7 cellular contexts compared by ENCODE assay signal in the genomic region with DNA sequence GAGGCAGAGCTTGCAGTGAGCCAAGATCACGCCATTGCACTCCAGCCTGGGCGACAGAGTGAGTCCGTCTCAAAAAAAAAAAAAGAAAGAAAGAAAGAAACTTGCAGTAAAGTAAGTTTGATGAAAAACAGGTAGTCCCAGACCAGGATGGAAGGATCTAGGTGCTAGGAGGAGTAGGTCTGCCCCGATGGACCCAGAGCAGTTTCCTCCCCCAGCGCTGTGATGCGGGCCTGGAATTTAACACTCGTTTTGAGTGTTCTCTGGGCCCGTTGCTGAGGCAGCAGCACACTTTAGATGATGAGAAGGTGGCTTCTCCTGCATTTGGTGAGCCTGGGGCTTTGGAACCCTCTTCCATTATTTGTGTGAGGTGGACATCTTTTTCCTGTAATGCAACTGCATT.
DNase-seq lines count a peak whose midpoint lies in the region; ATAC-seq and TF ChIP-seq lines count a peak whose summit lies in the region.
"Not testable (repeated sequence)": the region's sequence is repeated elsewhere in the genome, so short reads cannot be mapped to it uniquely, and the experiment has no call there.

No MANE protein-coding gene starts in this region.

- not testable (repeated sequence) for TF ChIP-seq POLR2A in right lobe of liver (IDR thresholded peaks at IDR 0.05); spleen (IDR thresholded peaks at IDR 0.05)

- H3K27ac Mint-ChIP-seq in activated CD4-positive, alpha-beta T cell treated with anti-CD3 and anti-CD28 coated beads, Interleukin-2, amount 10 ng/mL, durations not matched to agents 24 days and 14 days; osteocyte (ENCODE audit: unreplicated experiment): not testable (repeated sequence)

- not testable (repeated sequence) for H3K27me3 ChIP-seq in right lobe of liver; spleen (replicated peaks in 1 of 7); aorta (ENCODE audit: control insufficient read depth in 1 of 2, insufficient read depth in 2 of 2, low read length in 1 of 2)

- H3K36me3 Mint-ChIP-seq in activated CD4-positive, alpha-beta T cell treated with anti-CD3 and anti-CD28 coated beads, Interleukin-2, amount 10 ng/mL, durations not matched to agents 24 days and 14 days (ENCODE audit: low read depth); osteocyte (ENCODE audit: unreplicated experiment): not testable (repeated sequence)

- not testable (repeated sequence) for H3K27ac ChIP-seq in right lobe of liver; spleen; aorta (ENCODE audit: low read depth in 1 of 2, low read length in 2 of 2)

- intact Hi-C loops in activated CD4-positive, alpha-beta T cell treated with anti-CD3 and anti-CD28 coated beads, Interleukin-2, amount 10 ng/mL, durations not matched to agents 24 days and 14 days (cut with micrococcal nuclease); cardiac septum (cut with DNase I); right lobe of liver (cut with DNase I); spleen (cut with DNase I; ENCODE audit: low total_unique reads); aorta (cut with DNase I): not testable (repeated sequence)

- ATAC-seq in right lobe of liver; aorta (ENCODE audit: low FRiP score): not testable (repeated sequence)

- H3K4me3 ChIP-seq in right lobe of liver; spleen; aorta (ENCODE audit: low read length in 2 of 2): not testable (repeated sequence)

- H3K9me3 ChIP-seq in right lobe of liver; spleen; aorta (ENCODE audit: control insufficient read depth, low read length): not testable (repeated sequence)

- H3K9me3 Mint-ChIP-seq in activated CD4-positive, alpha-beta T cell treated with anti-CD3 and anti-CD28 coated beads, Interleukin-2, amount 10 ng/mL, durations not matched to agents 24 days and 14 days; osteocyte (ENCODE audit: unreplicated experiment): not testable (repeated sequence)

- not testable (repeated sequence) for H3K36me3 ChIP-seq in right lobe of liver; spleen; aorta (ENCODE audit: control insufficient read depth in 1 of 2, insufficient read depth in 2 of 2, low read length in 1 of 2)

- no CpG with 5 or more reads among the region's 8 CpGs for WGBS in right lobe of liver (ENCODE audit: insufficient coverage, low coverage, low lambda C conversion rate, missing lambda C conversion rate)
- WGBS in spleen, 5 donors: 80 to 94% (median 91%) methylated on average over 4 to 8 of the region's 8 CpGs
- 91% methylated on average over 5 to 8 of the region's 8 CpGs for WGBS in aorta, 2 donors

- H3K4me3 Mint-ChIP-seq in activated CD4-positive, alpha-beta T cell treated with anti-CD3 and anti-CD28 coated beads, Interleukin-2, amount 10 ng/mL, durations not matched to agents 24 days and 14 days; osteocyte (ENCODE audit: unreplicated experiment): not testable (repeated sequence)

- TF ChIP-seq CTCF in right lobe of liver (IDR thresholded peaks at IDR 0.05); osteocyte (IDR thresholded peaks at IDR 0.05); spleen (IDR thresholded peaks at IDR 0.05 in 8 of 11, conservative IDR thresholded peaks at IDR 0.05 in 3 of 11): not testable (repeated sequence)

- peak; percentile 41 for DNase-seq in activated CD4-positive, alpha-beta T cell treated with anti-CD3 and anti-CD28 coated beads, Interleukin-2, amount 10 ng/mL, durations not matched to agents 24 days and 14 days
- DNase-seq in activated effector memory CD4-positive, alpha-beta T cell treated with anti-CD3 and anti-CD28 coated beads, Interleukin-2, amount 50 U/mL, for 16 hours: peak; percentile 58
- DNase-seq in cardiac septum (ENCODE audit: low spot score) (peak; percentile 71), right lobe of liver (peak in 2 of 3 donors; percentile 2 to 11), osteocyte (ENCODE audit: extremely low spot score, unreplicated experiment) (peak; percentile 54), spleen (peak; percentile 47), aorta (peak; percentile 35 to 52)

- not testable (repeated sequence) for H3K4me1 ChIP-seq in right lobe of liver; spleen; aorta (ENCODE audit: control insufficient read depth in 1 of 2, insufficient read depth in 2 of 2, low read length in 2 of 2)

- H3K4me1 Mint-ChIP-seq in activated CD4-positive, alpha-beta T cell treated with anti-CD3 and anti-CD28 coated beads, Interleukin-2, amount 10 ng/mL, durations not matched to agents 24 days and 14 days; osteocyte (ENCODE audit: unreplicated experiment): not testable (repeated sequence)

- H3K27me3 Mint-ChIP-seq in activated CD4-positive, alpha-beta T cell treated with anti-CD3 and anti-CD28 coated beads, Interleukin-2, amount 10 ng/mL, durations not matched to agents 24 days and 14 days; osteocyte (ENCODE audit: unreplicated experiment): not testable (repeated sequence)

Comparison
In these comparisons a context has a peak if more than half of its experiments do, and no peak if none do; other contexts are left out.
1. DNase-seq: peak in every context shown above with its lines; median percentile 71 in cardiac septum; 58 in activated effector memory CD4-positive, alpha-beta T cell treated with anti-CD3 and anti-CD28 coated beads, Interleukin-2, amount 50 U/mL, for 16 hours; 54 in osteocyte; 47 in spleen; 44 in aorta; 41 in activated CD4-positive, alpha-beta T cell treated with anti-CD3 and anti-CD28 coated beads, Interleukin-2, amount 10 ng/mL, durations not matched to agents 24 days and 14 days; 6 in right lobe of liver.